Comparison of ENCODE assay signal across 19 cellular contexts in genomic region chr1:162111572-162111971, GRCh38.
"Had no signal": no experiment of that assay in that cellular context is flagged by ENCODE, and none has a peak within 500 bp of the region (broad histone marks: within the 10 kb centered on the region; RNA-seq: fewer than 3 reads in every experiment).

No MANE protein-coding gene starts in this region.

- H3K27ac ChIP-seq: gastrocnemius medialis, heart right ventricle, right atrium auricular region, suprapubic skin, tibial artery had no signal

- H3K4me1 ChIP-seq: gastrocnemius medialis, suprapubic skin had no signal

- FAIRE-seq: colon, islet of Langerhans, small intestine had no signal

- H3K27me3 ChIP-seq: gastrocnemius medialis, heart right ventricle, right atrium auricular region, sigmoid colon, suprapubic skin, tibial artery had no signal

- ATAC-seq: gastrocnemius medialis; heart right ventricle; natural killer cell; stimulated activated naive CD8-positive, alpha-beta T cell treated with anti-CD3 and anti-CD28 coated beads, Interleukin-15, Interleukin-2, amounts not matched to agents 100 U/mL and 50 U/mL, for 24 hours had no signal

- H3K9me3 ChIP-seq: gastrocnemius medialis, right atrium auricular region, sigmoid colon, suprapubic skin, tibial artery had no signal

- H3K36me3 ChIP-seq: gastrocnemius medialis, heart right ventricle, right atrium auricular region, sigmoid colon, suprapubic skin, tibial artery had no signal

- H3K4me3 ChIP-seq: gastrocnemius medialis, heart right ventricle, right atrium auricular region, sigmoid colon, suprapubic skin, tibial artery had no signal

- H3K4me3 Mint-ChIP-seq: dendritic cell treated with granulocyte-macrophage colony-stimulating factor and Interleukin-4, amounts not matched to agents 40 ng/mL and 50 ng/mL, for 4 days; natural killer cell; neural crest cell had no signal

- H3K27me3 Mint-ChIP-seq: dendritic cell treated with granulocyte-macrophage colony-stimulating factor and Interleukin-4, amounts not matched to agents 40 ng/mL and 50 ng/mL, for 4 days had no signal

- DNase-seq: effector CD4-positive, alpha-beta T cell; gastrocnemius medialis; heart right ventricle; hypothalamus; kidney glomerular epithelial cell; mammary epithelial cell; natural killer cell; posterior cingulate gyrus; sigmoid colon; small intestine; stimulated activated CD4-positive, alpha-beta T cell treated with anti-CD3 and anti-CD28 coated beads, Interleukin-12 subunit alpha, Interleukin-12 subunit beta, amount 100 ng/mL, for 4 hours; stimulated activated naive CD8-positive, alpha-beta T cell treated with anti-CD3 and anti-CD28 coated beads, Interleukin-15, Interleukin-2, amounts not matched to agents 100 U/mL and 50 U/mL, for 24 hours; tibial artery had no signal

- H3K27ac Mint-ChIP-seq: dendritic cell treated with granulocyte-macrophage colony-stimulating factor and Interleukin-4, amounts not matched to agents 40 ng/mL and 50 ng/mL, for 4 days; natural killer cell had no signal
